Comparison of ENCODE assay signal across 6 cellular contexts in genomic region chr14:94079891-94080605, GRCh38. TPM values are rescaled to one million over a fixed set of nuclear protein-coding genes. Genes with fewer than 3 reads are reported as not detected.
DNase-seq lines count a peak whose midpoint lies in the region; ATAC-seq and TF ChIP-seq lines count a peak whose summit lies in the region.

No MANE protein-coding gene starts in this region.

- H3K4me3 Mint-ChIP-seq in activated T-cell treated with anti-CD3 and anti-CD28 coated beads, Interleukin-2, amount 50 U/mL, for 24 hours = peak overlapping the region; percentile 99

- no peaks in the 10 kb centered on the region for H3K27me3 Mint-ChIP-seq in activated T-cell treated with anti-CD3 and anti-CD28 coated beads, Interleukin-2, amount 50 U/mL, for 24 hours

- H3K27me3 ChIP-seq in esophagus squamous epithelium = no peaks in the 10 kb centered on the region

- peaks cover 0 to 29% (median 3%) of the 10 kb centered on the region in 3 donors for H3K36me3 ChIP-seq in esophagus squamous epithelium

- peaks cover 66% of the 10 kb centered on the region for H3K36me3 Mint-ChIP-seq in activated T-cell treated with anti-CD3 and anti-CD28 coated beads, Interleukin-2, amount 50 U/mL, for 24 hours (ENCODE audit: low read depth)

- peak overlapping the region; percentile 99 for H3K27ac Mint-ChIP-seq in activated T-cell treated with anti-CD3 and anti-CD28 coated beads, Interleukin-2, amount 50 U/mL, for 24 hours

- no peak for TF ChIP-seq POLR2A in esophagus squamous epithelium (IDR thresholded peaks at IDR 0.05)

- H3K9me3 Mint-ChIP-seq in activated T-cell treated with anti-CD3 and anti-CD28 coated beads, Interleukin-2, amount 50 U/mL, for 24 hours = peaks cover 6% of the 10 kb centered on the region

- peaks cover 17 to 59% (median 42%) of the 10 kb centered on the region in 3 donors for H3K4me1 ChIP-seq in esophagus squamous epithelium

- TF ChIP-seq CTCF in esophagus squamous epithelium (IDR thresholded peaks at IDR 0.05) = no peak

- H3K4me1 Mint-ChIP-seq in activated T-cell treated with anti-CD3 and anti-CD28 coated beads, Interleukin-2, amount 50 U/mL, for 24 hours (ENCODE audit: low read depth) = peaks cover 66% of the 10 kb centered on the region

- ATAC-seq in stimulated activated naive CD8-positive, alpha-beta T cell treated with anti-CD3 and anti-CD28 coated beads, Interleukin-15, Interleukin-2, amounts not matched to agents 100 U/mL and 50 U/mL, for 24 hours = no peak

- H3K4me3 ChIP-seq in esophagus squamous epithelium = peak overlapping the region; percentile 69 to 99 (median 84)

- intact Hi-C loops in esophagus squamous epithelium (cut with DNase I) = no loop called here

- 1 to 4% methylated on average over 12 to 13 of the region's 13 CpGs for WGBS in esophagus squamous epithelium, 2 donors

- H3K27ac ChIP-seq in esophagus squamous epithelium = peak overlapping the region; percentile 91 to 98 (median 94)

- DNase-seq in activated T-cell treated with anti-CD3 and anti-CD28 coated beads, Interleukin-2, amount 50 U/mL, for 24 hours = no peak
- no peak for DNase-seq in activated T-cell treated with anti-CD3 and anti-CD28 coated beads, Interleukin-2, amount 50 U/mL, for 1 hour
- DNase-seq in esophagus squamous epithelium (lab: John Stamatoyannopoulos, UW) (no peak), NCI-H128 (lab: John Stamatoyannopoulos, UW; ENCODE audit: unreplicated experiment) (no peak), DMS 273 (lab: John Stamatoyannopoulos, UW; ENCODE audit: unreplicated experiment) (no peak)
- peak; percentile 11 for DNase-seq in stimulated activated naive CD8-positive, alpha-beta T cell treated with anti-CD3 and anti-CD28 coated beads, Interleukin-15, Interleukin-2, amounts not matched to agents 100 U/mL and 50 U/mL, for 24 hours

- H3K9me3 ChIP-seq in esophagus squamous epithelium = peaks cover 0 to 4% (median 0%) of the 10 kb centered on the region in 3 donors

RNA-seq across cellular contexts. Expression of gene DDX24, which starts 1.0 kb away (rescaled TPM):
- 100 to 1,000 TPM in 1 of 4 donors, 10 to 100 TPM in 3; 63.9 to 114 (median 71.9) TPM for total RNA-seq in esophagus squamous epithelium

RNA-seq across cellular contexts. Expression of gene IFI27L1, which starts 1.1 kb away (rescaled TPM):
- 10 to 100 TPM in 1 of 4 donors, 1 to 10 TPM in 3; 1.9 to 12.5 (median 8.6) TPM for total RNA-seq in esophagus squamous epithelium

RNA-seq across cellular contexts. Expression of gene IFI27, which starts 30.5 kb away (rescaled TPM):
- total RNA-seq in esophagus squamous epithelium = 100 to 1,000 TPM in 3 of 4 donors, 10 to 100 TPM in 1; 39.5 to 958 (median 291) TPM

RNA-seq across cellular contexts. Expression of gene IFI27L2, which starts 49.4 kb away (rescaled TPM):
- total RNA-seq in esophagus squamous epithelium = 10 to 100 TPM; 50.6 to 97.1 (median 66.0) TPM

RNA-seq across cellular contexts. Expression of gene OTUB2, which starts 53.9 kb away (rescaled TPM):
- total RNA-seq in esophagus squamous epithelium = 10 to 100 TPM in 1 of 4 donors, 1 to 10 TPM in 3; 2.1 to 10.3 (median 7.4) TPM
